Comparison of ENCODE assay signal across 1 cellular context in genomic region chr5:131266370-131266769, GRCh38.
TF ChIP-seq lines count a peak whose summit lies in the region.

No MANE protein-coding gene starts in this region.

TF ChIP-seq in HEK293, 187 proteins besides CTCF, POLR2A, EP300 and RAD21:
- TF ChIP-seq ZNF362 (tag by site-specific recombination; IDR thresholded peaks at IDR 0.05), result 0 out of 2 replicates have a peak, but pooled peaks have one; percentile 36
TF ChIP-seq in HEK293: peak in this region for 1; not testable (repeated sequence) for 186.
